In genomic region chr1:42454409-42454808, GRCh38 we compare ENCODE assay signal across 30 cellular contexts. TPM values are rescaled to one million over a fixed set of nuclear protein-coding genes. Genes with fewer than 3 reads are reported as not detected.
DNase-seq lines count a peak whose midpoint lies in the region; ATAC-seq and TF ChIP-seq lines count a peak whose summit lies in the region.
"Had no signal": no experiment of that assay in that cellular context is flagged by ENCODE, and none has a peak within 500 bp of the region (broad histone marks: within the 10 kb centered on the region; RNA-seq: fewer than 3 reads in every experiment).

No MANE protein-coding gene starts in this region.

- H3K4me1 Mint-ChIP-seq in activated CD8-positive, alpha-beta memory T cell treated with anti-CD3 and anti-CD28 coated beads, Interleukin-2, amount 10 ng/mL, durations not matched to agents 7 days and 5 days = peaks cover 31% of the 10 kb centered on the region
- peaks cover 20% of the 10 kb centered on the region for H3K4me1 Mint-ChIP-seq in activated T-helper 2 cell treated with anti-CD3 and anti-CD28 coated beads, Interferon-gamma antibody, Interleukin-2, Interleukin-4, amounts not matched to agents 10 μg/mL and 5 μg/mL and 100 μg/mL, durations not matched to agents 14 hours and 24 hours and 36 hours (ENCODE audit: low read depth)

- WGBS in liver = 50% methylated on average over 6 of the region's 6 CpGs
- 97% methylated on average over 6 of the region's 6 CpGs for WGBS in thymus

- no peaks in the 10 kb centered on the region for H3K9me3 Mint-ChIP-seq in activated CD8-positive, alpha-beta memory T cell treated with anti-CD3 and anti-CD28 coated beads, Interleukin-2, amount 10 ng/mL, durations not matched to agents 7 days and 5 days (ENCODE audit: low read depth)
- H3K9me3 Mint-ChIP-seq in activated T-helper 2 cell treated with anti-CD3 and anti-CD28 coated beads, Interferon-gamma antibody, Interleukin-2, Interleukin-4, amounts not matched to agents 10 μg/mL and 5 μg/mL and 100 μg/mL, durations not matched to agents 14 hours and 24 hours and 36 hours = no peaks in the 10 kb centered on the region
- H3K9me3 Mint-ChIP-seq: activated CD4-positive, alpha-beta T cell treated with anti-CD3 and anti-CD28 coated beads, Interleukin-2, amount 10 ng/mL, durations not matched to agents 7 days and 5 days; activated naive CD4-positive, alpha-beta T cell treated with anti-CD3 and anti-CD28 coated beads for 36 hours; stimulated activated naive CD8-positive, alpha-beta T cell treated with anti-CD3 and anti-CD28 coated beads, Interleukin-15, Interleukin-2, amounts not matched to agents 100 ng/mL and 50 ng/mL, for 24 hours had no signal

- no peak for ATAC-seq in activated CD8-positive, alpha-beta memory T cell treated with anti-CD3 and anti-CD28 coated beads, Interleukin-2, amount 10 ng/mL, durations not matched to agents 7 days and 5 days
- ATAC-seq in HG03095 (IDR thresholded peaks at IDR 0.05; ENCODE audit: unreplicated experiment) = no peak

- DNase-seq in activated CD8-positive, alpha-beta memory T cell treated with anti-CD3 and anti-CD28 coated beads, Interleukin-2, amount 10 ng/mL, durations not matched to agents 7 days and 5 days = no peak
- DNase-seq in activated CD8-positive, alpha-beta memory T cell treated with anti-CD3 and anti-CD28 coated beads, Interleukin-2, amount 50 U/mL, for 4 hours = no peak
- no peak for DNase-seq in activated T-helper 2 cell treated with anti-CD3 and anti-CD28 coated beads, Interferon-gamma antibody, Interleukin-2, Interleukin-4, amounts not matched to agents 10 μg/mL and 5 μg/mL and 100 μg/mL, durations not matched to agents 14 hours and 24 hours and 36 hours (ENCODE audit: low spot score)
- DNase-seq in NOMO-1 treated with DMSO at 0.1 percent for 48 hours (lab: John Stamatoyannopoulos, UW; ENCODE audit: unreplicated experiment) (no peak), hepatic stellate cell (ENCODE audit: low spot score) (no peak)
- DNase-seq: activated CD4-positive, alpha-beta T cell treated with anti-CD3 and anti-CD28 coated beads, Interleukin-2, amount 10 ng/mL, durations not matched to agents 7 days and 5 days; activated naive CD4-positive, alpha-beta T cell treated with anti-CD3 and anti-CD28 coated beads for 36 hours; amygdala; colonic mucosa; effector CD8-positive, alpha-beta T cell; glutamatergic neuron; KG1; MM.1S; NCI-H1417 treated with DMSO at 0.1 percent for 48 hours; NCI-H2081 treated with DMSO at 0.1 percent for 48 hours; NCI-H446; NCI-H774; retina had no signal

- TF ChIP-seq RAD21 in liver (IDR thresholded peaks at IDR 0.05) = no peak

- peaks cover 4 to 30% (median 20%) of the 10 kb centered on the region in 4 donors for H3K4me1 ChIP-seq in liver (ENCODE audit: control insufficient read depth in 4 of 4, insufficient read depth in 4 of 4, low read length in 3 of 4)
- peaks cover 11% of the 10 kb centered on the region for H3K4me1 ChIP-seq in thymus (ENCODE audit: control insufficient read depth, insufficient read depth, low read length)

- no peak overlapping the region for H3K4me3 ChIP-seq in liver (ENCODE audit: low read depth in 1 of 3, low read length in 3 of 3)
- no peak overlapping the region for H3K4me3 ChIP-seq in thymus (ENCODE audit: low read length)
- H3K4me3 ChIP-seq: colonic mucosa, HAP-1, skin epidermis, thoracic aorta had no signal

- H3K9ac ChIP-seq in liver (ENCODE audit: low read depth in 1 of 2, low read length in 2 of 2) = no peak overlapping the region
- H3K9ac ChIP-seq: BLaER1 had no signal

- TF ChIP-seq CTCF in liver (IDR thresholded peaks at IDR 0.05; ENCODE audit: low read depth, low read length, missing input control) = no peak

- intact Hi-C loops in activated T-helper 2 cell treated with anti-CD3 and anti-CD28 coated beads, Interferon-gamma antibody, Interleukin-2, Interleukin-4, amounts not matched to agents 10 μg/mL and 5 μg/mL and 100 μg/mL, durations not matched to agents 14 hours and 24 hours and 36 hours (cut with micrococcal nuclease) = loop anchor here (10.0 kb wide), 1 partner anchor 310 kb away; the partner anchor contains the start of genes C1orf50 and P3H1

- H3K27ac ChIP-seq in liver (ENCODE audit: low read depth in 1 of 2, low read length in 2 of 2) (no peak overlapping the region), thymus (ENCODE audit: low read depth) (peak overlapping the region; percentile 40)
- H3K27ac ChIP-seq: colonic mucosa, epithelial cell of prostate, thoracic aorta had no signal

- H3K27ac Mint-ChIP-seq in activated CD8-positive, alpha-beta memory T cell treated with anti-CD3 and anti-CD28 coated beads, Interleukin-2, amount 10 ng/mL, durations not matched to agents 7 days and 5 days = no peak overlapping the region
- no peak overlapping the region for H3K27ac Mint-ChIP-seq in activated T-helper 2 cell treated with anti-CD3 and anti-CD28 coated beads, Interferon-gamma antibody, Interleukin-2, Interleukin-4, amounts not matched to agents 10 μg/mL and 5 μg/mL and 100 μg/mL, durations not matched to agents 14 hours and 24 hours and 36 hours
- H3K27ac Mint-ChIP-seq: activated naive CD4-positive, alpha-beta T cell treated with anti-CD3 and anti-CD28 coated beads for 36 hours had no signal

- H3K27me3 ChIP-seq in liver (ENCODE audit: control insufficient read depth in 4 of 4, insufficient read depth in 4 of 4, low read length in 3 of 4) (no peaks in the 10 kb centered on the region), thymus (ENCODE audit: control insufficient read depth, insufficient read depth) (no peaks in the 10 kb centered on the region)
- H3K27me3 ChIP-seq: BLaER1, colonic mucosa had no signal

- CTCF ChIA-PET in activated CD8-positive, alpha-beta memory T cell treated with anti-CD3 and anti-CD28 coated beads, Interleukin-2, amount 10 ng/mL, durations not matched to agents 7 days and 5 days (lab: Charles Lee) = no interaction called here

- peaks cover 17% of the 10 kb centered on the region for H3K36me3 Mint-ChIP-seq in activated CD8-positive, alpha-beta memory T cell treated with anti-CD3 and anti-CD28 coated beads, Interleukin-2, amount 10 ng/mL, durations not matched to agents 7 days and 5 days
- peaks cover 28% of the 10 kb centered on the region for H3K36me3 Mint-ChIP-seq in activated T-helper 2 cell treated with anti-CD3 and anti-CD28 coated beads, Interferon-gamma antibody, Interleukin-2, Interleukin-4, amounts not matched to agents 10 μg/mL and 5 μg/mL and 100 μg/mL, durations not matched to agents 14 hours and 24 hours and 36 hours (ENCODE audit: low read depth)

- H3K27me3 Mint-ChIP-seq in activated CD8-positive, alpha-beta memory T cell treated with anti-CD3 and anti-CD28 coated beads, Interleukin-2, amount 10 ng/mL, durations not matched to agents 7 days and 5 days = no peaks in the 10 kb centered on the region
- H3K27me3 Mint-ChIP-seq in activated T-helper 2 cell treated with anti-CD3 and anti-CD28 coated beads, Interferon-gamma antibody, Interleukin-2, Interleukin-4, amounts not matched to agents 10 μg/mL and 5 μg/mL and 100 μg/mL, durations not matched to agents 14 hours and 24 hours and 36 hours (ENCODE audit: low read depth) = peaks cover 5% of the 10 kb centered on the region
- H3K27me3 Mint-ChIP-seq: stimulated activated naive CD8-positive, alpha-beta T cell treated with anti-CD3 and anti-CD28 coated beads, Interleukin-15, Interleukin-2, amounts not matched to agents 100 ng/mL and 50 ng/mL, for 24 hours had no signal

- H3K4me3 Mint-ChIP-seq in activated CD8-positive, alpha-beta memory T cell treated with anti-CD3 and anti-CD28 coated beads, Interleukin-2, amount 10 ng/mL, durations not matched to agents 7 days and 5 days = peak overlapping the region; percentile 2
- peak overlapping the region; percentile 24 for H3K4me3 Mint-ChIP-seq in activated T-helper 2 cell treated with anti-CD3 and anti-CD28 coated beads, Interferon-gamma antibody, Interleukin-2, Interleukin-4, amounts not matched to agents 10 μg/mL and 5 μg/mL and 100 μg/mL, durations not matched to agents 14 hours and 24 hours and 36 hours (ENCODE audit: low read depth)

- H3K36me3 ChIP-seq in liver (ENCODE audit: control insufficient read depth in 4 of 4, insufficient read depth in 3 of 4, low read depth in 1 of 4, low read length in 3 of 4) (peaks cover 0 to 12% (median 7%) of the 10 kb centered on the region in 4 donors), thymus (ENCODE audit: control insufficient read depth, insufficient read depth) (no peaks in the 10 kb centered on the region)
- H3K36me3 ChIP-seq: colonic mucosa had no signal

- no peaks in the 10 kb centered on the region for H3K9me3 ChIP-seq in liver (ENCODE audit: control insufficient read depth in 4 of 4, low read length in 3 of 4)
- H3K9me3 ChIP-seq in thymus (ENCODE audit: control insufficient read depth) = no peaks in the 10 kb centered on the region
- H3K9me3 ChIP-seq: BLaER1, colonic mucosa, HAP-1, thoracic aorta had no signal

TF ChIP-seq in liver, 16 proteins besides CTCF, POLR2A, EP300 and RAD21:
- TF ChIP-seq SP1 (IDR thresholded peaks at IDR 0.05) (no peak), JUND (IDR thresholded peaks at IDR 0.05) (peak in 1 of 2 donors; percentile 20), HNF4A (conservative IDR thresholded peaks at IDR 0.05) (peak; percentile 10 to 30), RXRA (IDR thresholded peaks at IDR 0.05) (peak in 1 of 2 donors; percentile 8)

RNA-seq across cellular contexts. Expression of gene ZMYND12, which starts 1.4 kb away (rescaled TPM):
- 1 to 10 TPM in 1 of 2 experiments, under 1 TPM in 1; 0.21 to 1.1 TPM for total RNA-seq in activated CD8-positive, alpha-beta memory T cell treated with anti-CD3 and anti-CD28 coated beads, Interleukin-2, amount 10 ng/mL, durations not matched to agents 7 days and 5 days
- 0.11 and 0.28 TPM in 2 replicates for total RNA-seq in activated T-helper 2 cell treated with anti-CD3 and anti-CD28 coated beads, Interferon-gamma antibody, Interleukin-2, Interleukin-4, amounts not matched to agents 10 μg/mL and 5 μg/mL and 100 μg/mL, durations not matched to agents 14 hours and 24 hours and 36 hours
- total RNA-seq in liver = 1 to 10 TPM; 2.1 to 3.0 TPM
- polyA plus RNA-seq in liver (1 to 10 TPM; 1.3 to 2.0 TPM), thymus (3.2 TPM)
- total RNA-seq: HT1080; myocyte; T-helper 2 cell treated with Interferon-gamma antibody and Interleukin-4, amounts not matched to agents 100 ng/mL and 5 ng/mL, for 36 hours had no signal

RNA-seq across cellular contexts. Expression of gene PPCS, which starts 1.9 kb away (rescaled TPM):
- 10 to 100 TPM; 32.0 to 40.4 TPM for total RNA-seq in activated CD8-positive, alpha-beta memory T cell treated with anti-CD3 and anti-CD28 coated beads, Interleukin-2, amount 10 ng/mL, durations not matched to agents 7 days and 5 days
- 41.4 and 41.8 TPM in 2 replicates for total RNA-seq in activated T-helper 2 cell treated with anti-CD3 and anti-CD28 coated beads, Interferon-gamma antibody, Interleukin-2, Interleukin-4, amounts not matched to agents 10 μg/mL and 5 μg/mL and 100 μg/mL, durations not matched to agents 14 hours and 24 hours and 36 hours
- 10 to 100 TPM; 22.2 to 22.4 TPM for total RNA-seq in liver
- polyA plus RNA-seq in liver = 10 to 100 TPM; 49.7 to 65.4 TPM
- 125 TPM for polyA plus RNA-seq in thymus

RNA-seq across cellular contexts. Expression of gene CCDC30, which starts 8.7 kb away (rescaled TPM):
- total RNA-seq in activated CD8-positive, alpha-beta memory T cell treated with anti-CD3 and anti-CD28 coated beads, Interleukin-2, amount 10 ng/mL, durations not matched to agents 7 days and 5 days = 1 to 10 TPM; 1.5 to 2.9 TPM
- total RNA-seq in activated T-helper 2 cell treated with anti-CD3 and anti-CD28 coated beads, Interferon-gamma antibody, Interleukin-2, Interleukin-4, amounts not matched to agents 10 μg/mL and 5 μg/mL and 100 μg/mL, durations not matched to agents 14 hours and 24 hours and 36 hours = 1.7 and 2.3 TPM in 2 replicates
- 1 to 10 TPM; 1.7 to 2.0 TPM for total RNA-seq in liver
- polyA plus RNA-seq in liver (under 1 TPM; 0.07 to 0.93 TPM), thymus (1.6 TPM)
